ENCODE assay signal across 1 cellular context in genomic region chr2:38733300-38733971, GRCh38.
TF ChIP-seq lines count a peak whose summit lies in the region.

No MANE protein-coding gene starts in this region.

TF ChIP-seq in HepG2, 621 proteins besides CTCF, POLR2A, EP300 and RAD21 (continued from another document and continues in another):
- TF ChIP-seq LCORL (IDR thresholded peaks at IDR 0.05) (no peak), LCORL (CRISPR knock-in tag; IDR thresholded peaks at IDR 0.05) (0 out of 2 replicates have a peak, but pooled peaks have one; percentile 13), ZNF562 (CRISPR knock-in tag; IDR thresholded peaks at IDR 0.05; ENCODE audit: borderline replicate concordance) (no peak), ZNF33B (CRISPR knock-in tag; IDR thresholded peaks at IDR 0.05) (no peak), ZNF501 (CRISPR knock-in tag; IDR thresholded peaks at IDR 0.05) (0 out of 2 replicates have a peak, but pooled peaks have one; percentile 24), ARNT2 (CRISPR knock-in tag; IDR thresholded peaks at IDR 0.05; ENCODE audit: low read depth) (no peak), ZBTB43 (CRISPR knock-in tag; conservative IDR thresholded peaks at IDR 0.05) (no peak), ZNF567 (CRISPR knock-in tag; IDR thresholded peaks at IDR 0.05; ENCODE audit: borderline replicate concordance) (no peak), PHF20 (CRISPR knock-in tag; IDR thresholded peaks at IDR 0.05) (no peak), CREB1 (IDR thresholded peaks at IDR 0.05) (peak; percentile 61; the same call in 1 of the 2 replicates), CREB1 (CRISPR knock-in tag; IDR thresholded peaks at IDR 0.05) (peak; percentile 53; the same call in 1 of the 2 replicates), HHEX (CRISPR knock-in tag; IDR thresholded peaks at IDR 0.05) (peak; percentile 50; the same call in 1 of the 2 replicates), KDM1A (CRISPR knock-in tag; IDR thresholded peaks at IDR 0.05) (no peak), SIX1 (CRISPR knock-in tag; IDR thresholded peaks at IDR 0.05; ENCODE audit: borderline replicate concordance) (0 out of 2 replicates have a peak, but pooled peaks have one; percentile 19), DNMT1 (CRISPR knock-in tag; IDR thresholded peaks at IDR 0.05) (no peak), ZSCAN31 (CRISPR knock-in tag; IDR thresholded peaks at IDR 0.05; ENCODE audit: low read depth) (0 out of 2 replicates have a peak, but pooled peaks have one; percentile 21), KAT8 (CRISPR knock-in tag; IDR thresholded peaks at IDR 0.05) (no peak), FOXO1 (CRISPR knock-in tag; IDR thresholded peaks at IDR 0.05) (no peak), MBNL3 (CRISPR knock-in tag; conservative IDR thresholded peaks at IDR 0.05) (no peak), RFXAP (CRISPR knock-in tag; IDR thresholded peaks at IDR 0.05; ENCODE audit: borderline replicate concordance) (0 out of 2 replicates have a peak, but pooled peaks have one; percentile 32), KLF12 (CRISPR knock-in tag; IDR thresholded peaks at IDR 0.05; ENCODE audit: borderline replicate concordance) (no peak), ATF3 (CRISPR knock-in tag; IDR thresholded peaks at IDR 0.05) (no peak), ZFP36L2 (CRISPR knock-in tag; IDR thresholded peaks at IDR 0.05) (no peak), ZFP91 (CRISPR knock-in tag; IDR thresholded peaks at IDR 0.05; ENCODE audit: borderline replicate concordance) (no peak), MED8 (CRISPR knock-in tag; IDR thresholded peaks at IDR 0.05; ENCODE audit: insufficient replicate concordance) (no peak), SALL1 (CRISPR knock-in tag; IDR thresholded peaks at IDR 0.05) (peak; percentile 63), RAD51 (IDR thresholded peaks at IDR 0.05; ENCODE audit: borderline replicate concordance) (no peak), MIER3 (CRISPR knock-in tag; IDR thresholded peaks at IDR 0.05; ENCODE audit: borderline replicate concordance) (no peak), PHF5A (CRISPR knock-in tag; IDR thresholded peaks at IDR 0.05; ENCODE audit: low read depth, unreplicated experiment) (no peak), RCOR2 (CRISPR knock-in tag; IDR thresholded peaks at IDR 0.05) (no peak), ZNF335 (CRISPR knock-in tag; IDR thresholded peaks at IDR 0.05) (no peak), PRMT3 (CRISPR knock-in tag; IDR thresholded peaks at IDR 0.05; ENCODE audit: borderline replicate concordance, low read depth) (no peak), NCOA1 (CRISPR knock-in tag; IDR thresholded peaks at IDR 0.05) (no peak), HNF1B (CRISPR knock-in tag; IDR thresholded peaks at IDR 0.05) (no peak), ZNF3 (CRISPR knock-in tag; IDR thresholded peaks at IDR 0.05) (no peak), CEBPZ (IDR thresholded peaks at IDR 0.05; ENCODE audit: low read length) (no peak), HDAC2 (CRISPR knock-in tag; IDR thresholded peaks at IDR 0.05) (no peak; the same call in 1 of the 2 replicates), SMAD1 (CRISPR knock-in tag; IDR thresholded peaks at IDR 0.05; ENCODE audit: borderline replicate concordance, low read depth) (no peak), MAFK (conservative IDR thresholded peaks at IDR 0.05 in 1 of 2, IDR thresholded peaks at IDR 0.05 in 1 of 2; ENCODE audit: low read length in 2 of 2) (no peak), KMT2A (CRISPR knock-in tag; IDR thresholded peaks at IDR 0.05) (no peak), HOXA7 (CRISPR knock-in tag; IDR thresholded peaks at IDR 0.05) (no peak), ZMYM3 (CRISPR knock-in tag; IDR thresholded peaks at IDR 0.05) (peak; percentile 39; the same call in 1 of the 2 replicates), PLRG1 (conservative IDR thresholded peaks at IDR 0.05) (no peak), IRF2 (CRISPR knock-in tag; IDR thresholded peaks at IDR 0.05) (no peak)
- TF ChIP-seq, protein P1, sequence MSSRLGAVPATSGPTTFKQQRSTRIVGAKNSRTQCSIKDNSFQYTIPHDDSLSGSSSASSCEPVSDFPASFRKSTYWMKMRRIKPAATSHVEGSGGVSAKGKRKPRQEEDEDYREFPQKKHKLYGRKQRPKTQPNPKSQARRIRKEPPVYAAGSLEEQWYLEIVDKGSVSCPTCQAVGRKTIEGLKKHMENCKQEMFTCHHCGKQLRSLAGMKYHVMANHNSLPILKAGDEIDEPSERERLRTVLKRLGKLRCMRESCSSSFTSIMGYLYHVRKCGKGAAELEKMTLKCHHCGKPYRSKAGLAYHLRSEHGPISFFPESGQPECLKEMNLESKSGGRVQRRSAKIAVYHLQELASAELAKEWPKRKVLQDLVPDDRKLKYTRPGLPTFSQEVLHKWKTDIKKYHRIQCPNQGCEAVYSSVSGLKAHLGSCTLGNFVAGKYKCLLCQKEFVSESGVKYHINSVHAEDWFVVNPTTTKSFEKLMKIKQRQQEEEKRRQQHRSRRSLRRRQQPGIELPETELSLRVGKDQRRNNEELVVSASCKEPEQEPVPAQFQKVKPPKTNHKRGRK (CRISPR knock-in tag; IDR thresholded peaks at IDR 0.05), result no peak
- TF ChIP-seq, protein P2, sequence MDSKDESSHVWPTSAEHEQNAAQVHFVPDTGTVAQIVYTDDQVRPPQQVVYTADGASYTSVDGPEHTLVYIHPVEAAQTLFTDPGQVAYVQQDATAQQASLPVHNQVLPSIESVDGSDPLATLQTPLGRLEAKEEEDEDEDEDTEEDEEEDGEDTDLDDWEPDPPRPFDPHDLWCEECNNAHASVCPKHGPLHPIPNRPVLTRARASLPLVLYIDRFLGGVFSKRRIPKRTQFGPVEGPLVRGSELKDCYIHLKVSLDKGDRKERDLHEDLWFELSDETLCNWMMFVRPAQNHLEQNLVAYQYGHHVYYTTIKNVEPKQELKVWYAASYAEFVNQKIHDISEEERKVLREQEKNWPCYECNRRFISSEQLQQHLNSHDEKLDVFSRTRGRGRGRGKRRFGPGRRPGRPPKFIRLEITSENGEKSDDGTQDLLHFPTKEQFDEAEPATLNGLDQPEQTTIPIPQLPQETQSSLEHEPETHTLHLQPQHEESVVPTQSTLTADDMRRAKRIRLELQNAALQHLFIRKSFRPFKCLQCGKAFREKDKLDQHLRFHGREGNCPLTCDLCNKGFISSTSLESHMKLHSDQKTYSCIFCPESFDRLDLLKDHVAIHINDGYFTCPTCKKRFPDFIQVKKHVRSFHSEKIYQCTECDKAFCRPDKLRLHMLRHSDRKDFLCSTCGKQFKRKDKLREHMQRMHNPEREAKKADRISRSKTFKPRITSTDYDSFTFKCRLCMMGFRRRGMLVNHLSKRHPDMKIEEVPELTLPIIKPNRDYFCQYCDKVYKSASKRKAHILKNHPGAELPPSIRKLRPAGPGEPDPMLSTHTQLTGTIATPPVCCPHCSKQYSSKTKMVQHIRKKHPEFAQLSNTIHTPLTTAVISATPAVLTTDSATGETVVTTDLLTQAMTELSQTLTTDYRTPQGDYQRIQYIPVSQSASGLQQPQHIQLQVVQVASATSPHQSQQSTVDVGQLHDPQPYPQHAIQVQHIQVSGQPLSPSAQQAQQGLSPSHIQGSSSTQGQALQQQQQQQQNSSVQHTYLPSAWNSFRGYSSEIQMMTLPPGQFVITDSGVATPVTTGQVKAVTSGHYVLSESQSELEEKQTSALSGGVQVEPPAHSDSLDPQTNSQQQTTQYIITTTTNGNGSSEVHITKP (CRISPR knock-in tag; IDR thresholded peaks at IDR 0.05; ENCODE audit: low read depth), result no peak
- TF ChIP-seq, protein P3, sequence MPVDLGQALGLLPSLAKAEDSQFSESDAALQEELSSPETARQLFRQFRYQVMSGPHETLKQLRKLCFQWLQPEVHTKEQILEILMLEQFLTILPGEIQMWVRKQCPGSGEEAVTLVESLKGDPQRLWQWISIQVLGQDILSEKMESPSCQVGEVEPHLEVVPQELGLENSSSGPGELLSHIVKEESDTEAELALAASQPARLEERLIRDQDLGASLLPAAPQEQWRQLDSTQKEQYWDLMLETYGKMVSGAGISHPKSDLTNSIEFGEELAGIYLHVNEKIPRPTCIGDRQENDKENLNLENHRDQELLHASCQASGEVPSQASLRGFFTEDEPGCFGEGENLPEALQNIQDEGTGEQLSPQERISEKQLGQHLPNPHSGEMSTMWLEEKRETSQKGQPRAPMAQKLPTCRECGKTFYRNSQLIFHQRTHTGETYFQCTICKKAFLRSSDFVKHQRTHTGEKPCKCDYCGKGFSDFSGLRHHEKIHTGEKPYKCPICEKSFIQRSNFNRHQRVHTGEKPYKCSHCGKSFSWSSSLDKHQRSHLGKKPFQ (CRISPR knock-in tag; IDR thresholded peaks at IDR 0.05; ENCODE audit: insufficient replicate concordance), result no peak
- TF ChIP-seq, protein P4, sequence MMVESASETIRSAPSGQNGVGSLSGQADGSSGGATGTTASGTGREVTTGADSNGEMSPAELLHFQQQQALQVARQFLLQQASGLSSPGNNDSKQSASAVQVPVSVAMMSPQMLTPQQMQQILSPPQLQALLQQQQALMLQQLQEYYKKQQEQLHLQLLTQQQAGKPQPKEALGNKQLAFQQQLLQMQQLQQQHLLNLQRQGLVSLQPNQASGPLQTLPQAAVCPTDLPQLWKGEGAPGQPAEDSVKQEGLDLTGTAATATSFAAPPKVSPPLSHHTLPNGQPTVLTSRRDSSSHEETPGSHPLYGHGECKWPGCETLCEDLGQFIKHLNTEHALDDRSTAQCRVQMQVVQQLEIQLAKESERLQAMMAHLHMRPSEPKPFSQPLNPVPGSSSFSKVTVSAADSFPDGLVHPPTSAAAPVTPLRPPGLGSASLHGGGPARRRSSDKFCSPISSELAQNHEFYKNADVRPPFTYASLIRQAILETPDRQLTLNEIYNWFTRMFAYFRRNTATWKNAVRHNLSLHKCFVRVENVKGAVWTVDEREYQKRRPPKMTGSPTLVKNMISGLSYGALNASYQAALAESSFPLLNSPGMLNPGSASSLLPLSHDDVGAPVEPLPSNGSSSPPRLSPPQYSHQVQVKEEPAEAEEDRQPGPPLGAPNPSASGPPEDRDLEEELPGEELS (CRISPR knock-in tag; IDR thresholded peaks at IDR 0.05), result 0 out of 2 replicates have a peak, but pooled peaks have one; percentile 32
